Comparison of ENCODE assay signal across 9 cellular contexts in genomic region chr3:122668930-122669730, GRCh38. TPM values are rescaled to one million over a fixed set of nuclear protein-coding genes. Genes with fewer than 3 reads are reported as not detected.
A peak's percentile ranks its signal among the peaks of the same experiment; 100 is the strongest.
DNase-seq lines count a peak whose midpoint lies in the region; ATAC-seq and TF ChIP-seq lines count a peak whose summit lies in the region.
"Had no signal": no experiment of that assay in that cellular context is flagged by ENCODE, and none has a peak within 500 bp of the region (broad histone marks: within the 10 kb centered on the region; RNA-seq: fewer than 3 reads in every experiment).

No MANE protein-coding gene starts in this region.

- no peak overlapping the region for H3K4me3 ChIP-seq in upper lobe of right lung
- H3K4me3 ChIP-seq: gastrocnemius medialis had no signal

- H3K4me3 Mint-ChIP-seq in T-helper 1 cell treated with Interleukin-12 subunit alpha and Interleukin-12 subunit beta and Interleukin-4 antibody, amounts not matched to agents 30 μg/mL and 1 μg/mL, for 36 hours: no peak overlapping the region

- TF ChIP-seq CTCF in upper lobe of right lung (IDR thresholded peaks at IDR 0.05): no peak

- no peaks in the 10 kb centered on the region for H3K9me3 ChIP-seq in upper lobe of right lung
- H3K9me3 ChIP-seq: gastrocnemius medialis had no signal

- H3K9me3 Mint-ChIP-seq in T-helper 1 cell treated with Interleukin-12 subunit alpha and Interleukin-12 subunit beta and Interleukin-4 antibody, amounts not matched to agents 30 μg/mL and 1 μg/mL, for 36 hours: peaks cover 10% of the 10 kb centered on the region
- H3K9me3 Mint-ChIP-seq in activated naive CD4-positive, alpha-beta T cell treated with anti-CD3 and anti-CD28 coated beads, Interleukin-2, amount 50 U/mL, for 72 hours: peaks cover 0 to 5% of the 10 kb centered on the region in 2 donors

- no peaks in the 10 kb centered on the region for H3K4me1 ChIP-seq in upper lobe of right lung
- H3K4me1 ChIP-seq: gastrocnemius medialis had no signal

- H3K27ac Mint-ChIP-seq in T-helper 1 cell treated with Interleukin-12 subunit alpha and Interleukin-12 subunit beta and Interleukin-4 antibody, amounts not matched to agents 30 μg/mL and 1 μg/mL, for 36 hours: peak overlapping the region; percentile 41
- peak overlapping the region; percentile 64 to 95 for H3K27ac Mint-ChIP-seq in activated naive CD4-positive, alpha-beta T cell treated with anti-CD3 and anti-CD28 coated beads, Interleukin-2, amount 50 U/mL, for 72 hours

- DNase-seq in T-helper 1 cell: no peak
- peak in 1 of 2 donors; percentile 60 for DNase-seq in activated naive CD4-positive, alpha-beta T cell treated with anti-CD3 and anti-CD28 coated beads, Interleukin-2, amount 50 U/mL, for 72 hours (ENCODE audit: low spot score in 2 of 2)
- DNase-seq in stimulated activated CD4-positive, alpha-beta T cell treated with anti-CD3 and anti-CD28 coated beads, Interleukin-4, amount 100 ng/mL, for 4 hours: peak; percentile 21 to 29
- no peak for DNase-seq in posterior vena cava (ENCODE audit: low spot score)
- no peak for DNase-seq in GM19240 (ENCODE audit: insufficient read length, low spot score)
- no peak for DNase-seq in upper lobe of right lung
- DNase-seq: gastrocnemius medialis had no signal

- no peaks in the 10 kb centered on the region for H3K27me3 Mint-ChIP-seq in T-helper 1 cell treated with Interleukin-12 subunit alpha and Interleukin-12 subunit beta and Interleukin-4 antibody, amounts not matched to agents 30 μg/mL and 1 μg/mL, for 36 hours (ENCODE audit: low read depth)

- peaks cover 14% of the 10 kb centered on the region for H3K4me1 Mint-ChIP-seq in T-helper 1 cell treated with Interleukin-12 subunit alpha and Interleukin-12 subunit beta and Interleukin-4 antibody, amounts not matched to agents 30 μg/mL and 1 μg/mL, for 36 hours (ENCODE audit: low read depth)

- no peak overlapping the region for H3K27ac ChIP-seq in upper lobe of right lung
- H3K27ac ChIP-seq: gastrocnemius medialis had no signal

- H3K36me3 Mint-ChIP-seq in T-helper 1 cell treated with Interleukin-12 subunit alpha and Interleukin-12 subunit beta and Interleukin-4 antibody, amounts not matched to agents 30 μg/mL and 1 μg/mL, for 36 hours (ENCODE audit: low read depth): no peaks in the 10 kb centered on the region
- peaks cover 0 to 7% of the 10 kb centered on the region in 2 donors for H3K36me3 Mint-ChIP-seq in activated naive CD4-positive, alpha-beta T cell treated with anti-CD3 and anti-CD28 coated beads, Interleukin-2, amount 50 U/mL, for 72 hours

- peak; percentile 82 for ATAC-seq in HG03460 (IDR thresholded peaks at IDR 0.05; ENCODE audit: unreplicated experiment)
- ATAC-seq in activated naive CD4-positive, alpha-beta T cell treated with anti-CD3 and anti-CD28 coated beads, Interleukin-2, amount 50 U/mL, for 72 hours: peak; percentile 98 to 99
- no peak for ATAC-seq in upper lobe of right lung
- ATAC-seq: gastrocnemius medialis had no signal

- intact Hi-C loops in posterior vena cava (cut with DNase I): no loop called here
- intact Hi-C loops in upper lobe of right lung (cut with DNase I): no loop called here

- H3K27me3 ChIP-seq in upper lobe of right lung: no peaks in the 10 kb centered on the region
- H3K27me3 ChIP-seq: gastrocnemius medialis had no signal

- H3K36me3 ChIP-seq in upper lobe of right lung: no peaks in the 10 kb centered on the region
- H3K36me3 ChIP-seq: gastrocnemius medialis had no signal

RNA-seq across cellular contexts. Expression of gene PARP14, which starts 11.5 kb away (rescaled TPM):
- 10 to 100 TPM; 56.0 to 69.3 TPM for total RNA-seq in activated naive CD4-positive, alpha-beta T cell treated with anti-CD3 and anti-CD28 coated beads, Interleukin-2, amount 50 U/mL, for 72 hours
- 10 to 100 TPM; 41.4 to 47.6 TPM for total RNA-seq in posterior vena cava
- total RNA-seq in upper lobe of right lung: 131 TPM

Comparison
In these comparisons a context has a peak if more than half of its experiments do, and no peak if none do; other contexts are left out.
1. DNase-seq: peak in stimulated activated CD4-positive, alpha-beta T cell treated with anti-CD3 and anti-CD28 coated beads, Interleukin-4, amount 100 ng/mL, for 4 hours (2 of 2); none in T-helper 1 cell (0 of 5), posterior vena cava (single experiment), GM19240 (single experiment) and upper lobe of right lung (single experiment).